Comparison of ENCODE assay signal across 8 cellular contexts in the genomic region with DNA sequence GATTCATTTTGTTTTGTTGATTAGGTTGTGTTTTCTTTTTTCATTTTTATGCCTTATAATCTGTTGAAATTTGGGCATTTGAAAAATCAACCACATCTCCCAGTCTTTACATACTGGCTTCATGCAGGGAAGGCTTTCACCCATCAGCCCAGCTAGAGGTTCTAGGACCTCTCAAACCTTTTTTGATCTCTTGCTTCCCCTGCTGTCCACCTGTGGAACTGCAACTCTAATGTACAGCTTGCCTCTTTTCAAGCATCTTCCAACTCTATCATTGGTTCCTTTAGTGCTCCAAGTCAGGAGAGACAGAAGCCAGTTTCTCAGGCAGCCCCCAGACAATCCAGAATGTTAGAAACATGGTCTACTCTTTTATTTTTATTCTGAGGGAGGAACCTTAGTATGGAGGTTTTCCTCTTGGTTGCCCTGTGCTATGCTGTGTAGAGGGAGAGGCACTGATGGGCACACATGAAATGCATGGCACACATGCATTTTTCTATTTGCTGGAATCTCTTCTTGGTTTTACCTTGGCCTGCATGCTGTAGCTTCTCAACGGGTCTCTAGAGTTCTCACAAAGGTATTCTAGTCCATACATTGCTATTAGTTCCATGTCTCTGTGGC.
DNase-seq lines count a peak whose midpoint lies in the region; ATAC-seq and TF ChIP-seq lines count a peak whose summit lies in the region.

No MANE protein-coding gene starts in this region.

- H3K27ac ChIP-seq in left ventricle myocardium inferior (replicated peaks) (no peak overlapping the region), OCI-LY3 (ENCODE audit: low read length) (no peak overlapping the region)

- no peak overlapping the region for H2AFZ ChIP-seq in OCI-LY3 (ENCODE audit: low read depth, low read length)

- H3K9me3 ChIP-seq in left ventricle myocardium inferior (replicated peaks) (peaks cover 10% of the 10 kb centered on the region), OCI-LY3 (ENCODE audit: insufficient read depth, low read length) (no peaks in the 10 kb centered on the region)

- H4K20me1 ChIP-seq in OCI-LY3 (ENCODE audit: insufficient read depth, low read length) = no peaks in the 10 kb centered on the region

- TF ChIP-seq CTCF in left ventricle myocardium inferior (IDR thresholded peaks at IDR 0.05; ENCODE audit: borderline replicate concordance) (peak; percentile 71), OCI-LY3 (IDR thresholded peaks at IDR 0.05; ENCODE audit: low read depth, low read length) (peak; percentile 77), retinal pigment epithelial cell (conservative IDR thresholded peaks at IDR 0.05; ENCODE audit: low read depth, low read length) (peak; percentile 92)

- H3K4me3 ChIP-seq in left ventricle myocardium inferior = no peak overlapping the region
- no peak overlapping the region for H3K4me3 ChIP-seq in OCI-LY3 (ENCODE audit: low read length)
- H3K4me3 ChIP-seq in retinal pigment epithelial cell (ENCODE audit: low read length) = no peak overlapping the region

- DNase-seq in left ventricle myocardium inferior = no peak
- no peak for DNase-seq in cardiac septum (ENCODE audit: low spot score)
- DNase-seq in erythroblast (lab: John Stamatoyannopoulos, UW) = peak; percentile 22 to 55
- DNase-seq in retinal pigment epithelial cell (ENCODE audit: low read depth) = no peak
- DNase-seq in putamen (ENCODE audit: low spot score) = no peak

- H3K4me2 ChIP-seq in OCI-LY3 (ENCODE audit: low read length) = no peak overlapping the region

- no peak for TF ChIP-seq POLR2A in erythroblast (IDR thresholded peaks at IDR 0.05; ENCODE audit: low read length)

- ATAC-seq in HG02610 (IDR thresholded peaks at IDR 0.05; ENCODE audit: unreplicated experiment) (peak; percentile 61), HG03135 (IDR thresholded peaks at IDR 0.05; ENCODE audit: unreplicated experiment) (no peak)

- H3K9ac ChIP-seq in OCI-LY3 (ENCODE audit: low read length) = no peak overlapping the region

- no peaks in the 10 kb centered on the region for H3K4me1 ChIP-seq in left ventricle myocardium inferior
- H3K4me1 ChIP-seq in OCI-LY3 (ENCODE audit: low read length) = no peaks in the 10 kb centered on the region

- H3K36me3 ChIP-seq in left ventricle myocardium inferior = no peaks in the 10 kb centered on the region
- H3K36me3 ChIP-seq in OCI-LY3 (replicated peaks; ENCODE audit: low read depth, low read length) = no peaks in the 10 kb centered on the region

- H3K27me3 ChIP-seq in left ventricle myocardium inferior (ENCODE audit: low read depth) = peaks cover 7% of the 10 kb centered on the region
- no peaks in the 10 kb centered on the region for H3K27me3 ChIP-seq in OCI-LY3 (ENCODE audit: low read depth, low read length)

- no peaks in the 10 kb centered on the region for H3K79me2 ChIP-seq in OCI-LY3 (ENCODE audit: low read length)

- intact Hi-C loops in left ventricle myocardium inferior (cut with micrococcal nuclease) (no loop called here), cardiac septum (cut with DNase I) (no loop called here)

Comparison
In these comparisons a context has a peak if more than half of its experiments do, and no peak if none do; other contexts are left out.
1. DNase-seq: peak in erythroblast (2 of 2); none in left ventricle myocardium inferior (single experiment), cardiac septum (single experiment), retinal pigment epithelial cell (single experiment) and putamen (single experiment).
2. Peak in every context shown above with its lines, with median percentiles within 50 percentile points of each other: CTCF ChIP-seq.